In genomic region chr13:81762449-81762848, GRCh38 we compare ENCODE assay signal across 26 cellular contexts.
"Had no signal": no experiment of that assay in that cellular context is flagged by ENCODE, and none has a peak within 500 bp of the region (broad histone marks: within the 10 kb centered on the region; RNA-seq: fewer than 3 reads in every experiment).

No MANE protein-coding gene starts in this region.

- H3K4me3 ChIP-seq: hepatocyte, left ventricle myocardium inferior, lung, ovary, right atrium auricular region, right lobe of liver, smooth muscle cell, tibial nerve, uterus had no signal

- H3K4me3 Mint-ChIP-seq: immature natural killer cell; mesothelial cell of epicardium; naive B cell; natural killer cell treated with Interleukin-12 subunit alpha and Interleukin-12 subunit beta and Interleukin-15 and Interleukin-18, amount 100 ng/mL, for 72 hours; stimulated activated memory B cell treated with anti-CD40 and anti-IgM and Interleukin-4, amounts not matched to agents 10 μg/mL and 1 μg/mL and 100 μg/mL, for 72 hours; stimulated activated naive CD8-positive, alpha-beta T cell treated with anti-CD3 and anti-CD28 coated beads, Interleukin-15, amount 100 ng/mL, for 72 hours; type B pancreatic cell had no signal

- H3K4me1 Mint-ChIP-seq: immature natural killer cell; mesothelial cell of epicardium; naive B cell; stimulated activated memory B cell treated with anti-CD40 and anti-IgM and Interleukin-4, amounts not matched to agents 10 μg/mL and 1 μg/mL and 100 μg/mL, for 72 hours; stimulated activated naive CD8-positive, alpha-beta T cell treated with anti-CD3 and anti-CD28 coated beads, Interleukin-15, amount 100 ng/mL, for 72 hours had no signal

- H3K27me3 Mint-ChIP-seq: naive B cell; natural killer cell treated with Interleukin-12 subunit alpha and Interleukin-12 subunit beta and Interleukin-15 and Interleukin-18, amount 100 ng/mL, for 72 hours; progenitor cell of endocrine pancreas; stimulated activated memory B cell treated with anti-CD40 and anti-IgM and Interleukin-4, amounts not matched to agents 10 μg/mL and 1 μg/mL and 100 μg/mL, for 72 hours; stimulated activated naive CD8-positive, alpha-beta T cell treated with anti-CD3 and anti-CD28 coated beads, Interleukin-15, amount 100 ng/mL, for 72 hours; type B pancreatic cell had no signal

- H3K27ac ChIP-seq: hepatocyte, left ventricle myocardium inferior, ovary, right atrium auricular region, right lobe of liver, tibial nerve, uterus had no signal

- H3K9me3 ChIP-seq: ovary, right lobe of liver, tibial nerve, uterus had no signal

- H3K36me3 ChIP-seq: left ventricle myocardium inferior, ovary, right atrium auricular region, right lobe of liver, tibial nerve, uterus had no signal

- ATAC-seq: left colon; natural killer cell treated with Interleukin-12 subunit alpha and Interleukin-12 subunit beta and Interleukin-15 and Interleukin-18, amount 100 ng/mL, for 72 hours; right lobe of liver; stimulated activated memory B cell treated with anti-CD40 and anti-IgM and Interleukin-4, amounts not matched to agents 10 μg/mL and 1 μg/mL and 100 μg/mL, for 72 hours; stimulated activated naive CD8-positive, alpha-beta T cell treated with anti-CD3 and anti-CD28 coated beads, Interleukin-15, amount 100 ng/mL, for 72 hours had no signal

- H3K27me3 ChIP-seq: hepatocyte, ovary, right atrium auricular region, right lobe of liver, tibial nerve, uterus had no signal

- H3K27ac Mint-ChIP-seq: immature natural killer cell; mesothelial cell of epicardium; naive B cell; natural killer cell treated with Interleukin-12 subunit alpha and Interleukin-12 subunit beta and Interleukin-15 and Interleukin-18, amount 100 ng/mL, for 72 hours; progenitor cell of endocrine pancreas; stimulated activated memory B cell treated with anti-CD40 and anti-IgM and Interleukin-4, amounts not matched to agents 10 μg/mL and 1 μg/mL and 100 μg/mL, for 72 hours; stimulated activated naive CD8-positive, alpha-beta T cell treated with anti-CD3 and anti-CD28 coated beads, Interleukin-15, amount 100 ng/mL, for 72 hours; type B pancreatic cell had no signal

- H3K4me1 ChIP-seq: left ventricle myocardium inferior, right atrium auricular region, right lobe of liver, tibial nerve, uterus had no signal

- DNase-seq: immature natural killer cell; kidney; left colon; left ventricle myocardium inferior; mesendoderm; naive B cell; ovary; right lobe of liver; stimulated activated CD4-positive, alpha-beta T cell treated with anti-CD3 and anti-CD28 coated beads, Interleukin-1b, Interleukin-23, amount 100 ng/mL, for 48 hours; stimulated activated CD4-positive, alpha-beta T cell treated with anti-CD3 and anti-CD28 coated beads, Interleukin-2, amount 100 ng/mL, for 48 hours; stimulated activated CD4-positive, alpha-beta T cell treated with anti-CD3 and anti-CD28 coated beads, Interleukin-4, amount 100 ng/mL, for 4 hours; stimulated activated CD8-positive, alpha-beta memory T cell treated with anti-CD3 and anti-CD28 coated beads, Interleukin-4, amount 100 ng/mL, for 48 hours; stimulated activated naive CD4-positive, alpha-beta T cell treated with Interleukin-2 at 50 U/mL for 16 hours; stimulated activated naive CD8-positive, alpha-beta T cell treated with anti-CD3 and anti-CD28 coated beads, Interleukin-15, amount 100 ng/mL, for 72 hours; substantia nigra; uterus had no signal

- H3K36me3 Mint-ChIP-seq: immature natural killer cell; mesothelial cell of epicardium; naive B cell; stimulated activated memory B cell treated with anti-CD40 and anti-IgM and Interleukin-4, amounts not matched to agents 10 μg/mL and 1 μg/mL and 100 μg/mL, for 72 hours; type B pancreatic cell had no signal
